8 cellular contexts compared by ENCODE assay signal in the genomic region with DNA sequence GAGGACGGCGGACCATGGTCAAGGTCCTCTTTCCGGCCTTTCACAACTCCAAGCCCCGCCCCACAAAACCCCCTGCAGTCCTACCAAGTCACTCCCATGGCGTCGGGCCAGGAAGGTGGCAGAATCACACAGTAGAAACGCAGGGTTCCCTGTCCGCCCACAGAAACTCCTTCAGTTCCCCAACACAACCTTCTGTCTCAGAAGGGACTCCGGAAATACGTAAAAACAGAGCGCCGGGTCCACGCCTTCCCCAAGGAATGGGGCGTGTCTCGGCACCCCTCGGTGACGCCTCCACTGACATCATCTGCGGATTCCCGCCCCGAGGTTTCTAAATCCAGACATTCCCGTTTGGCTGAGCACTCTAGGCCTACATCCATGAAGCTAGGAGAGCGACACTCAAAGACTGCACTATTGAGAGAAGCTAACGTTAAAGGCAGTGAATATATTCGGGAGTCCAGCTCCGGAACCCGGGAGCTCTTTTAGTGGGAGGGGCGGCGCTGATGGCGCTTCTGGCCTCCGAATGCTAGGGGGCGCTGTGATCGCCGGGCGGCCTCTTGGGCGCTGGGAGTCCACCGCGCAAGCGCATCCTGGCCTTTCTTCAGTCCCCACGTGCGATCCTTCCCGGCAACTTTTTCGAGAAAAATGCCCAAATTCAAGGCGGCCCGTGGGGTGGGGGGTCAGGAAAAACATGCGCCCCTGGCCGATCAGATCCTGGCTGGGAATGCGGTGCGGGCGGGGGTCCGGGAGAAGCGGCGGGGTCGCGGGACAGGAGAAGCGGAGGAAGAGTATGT. TPM values are rescaled to one million over a fixed set of nuclear protein-coding genes. Genes with fewer than 3 reads are reported as not detected.
DNase-seq lines count a peak whose midpoint lies in the region; ATAC-seq and TF ChIP-seq lines count a peak whose summit lies in the region.

BYSL (plus strand) TSS at position 579 of the 791 bp plus-strand sequence; CDS start at position 643, 64 bp downstream.
MED20 (minus strand) TSS at position 219 of the 791 bp plus-strand sequence; CDS start at position 98, 121 bp downstream.

- H3K27me3 Mint-ChIP-seq in chondrocyte (ENCODE audit: low read depth) = no peaks in the 10 kb centered on the region

- POLR2A ChIA-PET in BJ (lab: Charles Lee) = interaction anchor here (0.8 kb wide), 1 partner anchor 133 kb away, joined by 5 read pairs; the partner anchor contains the start of gene TOMM6

- DNase-seq in BJ (ENCODE audit: low read depth) = peak; percentile 52
- peak; percentile 85 for DNase-seq in NCI-H510A (lab: John Stamatoyannopoulos, UW)
- peak; percentile 91 to 94 for DNase-seq in activated CD4-positive, alpha-beta T cell treated with anti-CD3 and anti-CD28 coated beads for 24 hours (ENCODE audit: low read depth in 2 of 2)
- DNase-seq in chondrocyte (ENCODE audit: low spot score) = peak; percentile 94
- peak; percentile 94 for DNase-seq in kidney glomerular epithelial cell (lab: John Stamatoyannopoulos, UW)
- DNase-seq in stimulated activated CD4-positive, alpha-beta T cell treated with anti-CD3 and anti-CD28 coated beads, Interleukin-1b, Interleukin-23, amount 100 ng/mL, for 1 hour (ENCODE audit: low read depth in 2 of 2) = peak; percentile 81 to 97

- H3K4me1 Mint-ChIP-seq in chondrocyte (ENCODE audit: low read depth) = peaks cover 51% of the 10 kb centered on the region

- TF ChIP-seq CTCF in BJ (IDR thresholded peaks at IDR 0.05; ENCODE audit: insufficient read depth, low read depth, low read length) (peak; percentile 98), chondrocyte (IDR thresholded peaks at IDR 0.05) (peak; percentile 100)

- H3K36me3 Mint-ChIP-seq in chondrocyte (ENCODE audit: low read depth) = peaks cover 9% of the 10 kb centered on the region

- peak; percentile 94 for ATAC-seq in HG03439 (IDR thresholded peaks at IDR 0.05; ENCODE audit: unreplicated experiment)

- peak within 1 kb of the TSS; percentile 77 for H3K4me3 ChIP-seq in BJ (ENCODE audit: low read depth, low read length)

- H3K27ac Mint-ChIP-seq in chondrocyte (ENCODE audit: unreplicated experiment) = peak within 1 kb of the TSS; percentile 100

- TF ChIP-seq POLR2A in GM19193 (IDR thresholded peaks at IDR 0.05; ENCODE audit: extremely low read depth, insufficient read depth, insufficient read length) = peak; percentile 57

- CTCF ChIA-PET in BJ (lab: Yijun Ruan, JAX) = interaction anchor here (0.6 to 5.4 kb wide), 24 partner anchors 9 to 199 kb away, joined by 3 to 83 read pairs (median 4); partner anchors contain the start of genes TOMM6 and USP49

- H3K9me3 Mint-ChIP-seq in chondrocyte (ENCODE audit: low read depth) = no peaks in the 10 kb centered on the region

- H3K27me3 ChIP-seq in BJ (ENCODE audit: control insufficient read depth, insufficient read depth, low read length) = no peaks in the 10 kb centered on the region

- peak within 1 kb of the TSS; percentile 93 for H3K4me3 Mint-ChIP-seq in chondrocyte (ENCODE audit: unreplicated experiment)

- peaks cover 2% of the 10 kb centered on the region; the same call in 1 of the 2 replicates for H3K36me3 ChIP-seq in BJ (ENCODE audit: control insufficient read depth, insufficient read depth, low read length)

RNA-seq across cellular contexts. Expression of gene BYSL, which starts in this region (rescaled TPM):
- polyA plus RNA-seq in BJ (2011; rRNA removed) = 18.0 and 28.5 TPM in 2 replicates
- polyA minus RNA-seq in BJ (2011; rRNA and poly(A)+ RNA removed) = 19.2 and 20.0 TPM in 2 replicates
- total RNA-seq in chondrocyte = 17.4 to 20.7 TPM (median 19.7 TPM) in 3 replicates

RNA-seq across cellular contexts. Expression of gene MED20, which starts in this region (rescaled TPM):
- 33.0 and 34.4 TPM in 2 replicates for polyA plus RNA-seq in BJ (2011; rRNA removed)
- 20.2 and 34.0 TPM in 2 replicates for polyA minus RNA-seq in BJ (2011; rRNA and poly(A)+ RNA removed)
- 19.9 to 23.4 TPM (median 21.7 TPM) in 3 replicates for total RNA-seq in chondrocyte

Comparison
In these comparisons a context has a peak if more than half of its experiments do, and no peak if none do; other contexts are left out.
1. Peak in every context shown above with its lines: DNase-seq, ATAC-seq and H3K4me3 ChIP-seq.